7 cellular contexts compared by ENCODE assay signal in the genomic region with DNA sequence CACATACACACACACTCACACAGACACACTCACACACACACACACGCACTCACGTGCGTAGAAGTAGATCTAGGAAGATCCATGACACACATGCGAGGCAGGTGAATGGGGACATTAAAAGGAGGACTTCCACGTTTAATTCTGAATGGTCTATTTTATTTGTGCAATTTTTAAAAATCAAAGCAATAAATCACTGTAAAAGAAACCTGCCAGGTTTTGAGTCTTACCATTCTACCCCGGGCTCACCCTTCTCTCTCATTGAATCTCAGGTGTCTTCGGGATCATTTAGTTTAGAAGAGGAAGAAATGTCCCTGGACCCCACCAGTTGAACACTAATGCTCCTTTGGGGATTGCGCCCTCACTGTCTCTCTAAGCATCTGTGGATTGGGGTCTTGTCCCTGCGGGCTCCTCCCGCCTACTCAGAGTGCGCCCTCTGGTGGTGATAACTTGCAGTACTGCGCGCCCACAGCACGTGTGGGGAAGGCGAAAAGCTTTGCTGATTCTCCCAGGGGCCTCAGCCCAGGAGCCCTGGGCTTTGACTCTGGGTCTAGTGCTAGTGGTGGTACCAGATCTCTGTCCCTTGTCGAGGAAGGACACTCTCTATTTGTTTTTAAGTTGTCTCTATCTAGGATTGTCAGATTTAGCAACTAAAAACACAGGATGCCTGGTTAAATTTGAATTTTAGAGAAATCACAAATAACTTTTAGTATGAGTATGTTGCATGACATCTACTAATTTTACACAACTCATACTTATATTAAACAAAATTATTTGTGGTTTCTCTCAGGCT. TPM values are rescaled to one million over a fixed set of nuclear protein-coding genes. Genes with fewer than 3 reads are reported as not detected.
DNase-seq lines count a peak whose midpoint lies in the region; FAIRE-seq and TF ChIP-seq lines count a peak whose summit lies in the region.

No MANE protein-coding gene starts in this region.

- no peak for FAIRE-seq in GM12891 (lab: Jason Lieb, UNC)

- no peak overlapping the region for H3K4me3 ChIP-seq in MG63

- no peaks in the 10 kb centered on the region for H3K36me3 ChIP-seq in MG63

- peaks cover 19% of the 10 kb centered on the region for H3K9me3 ChIP-seq in MG63

- no peak for TF ChIP-seq POLR2A in GM12891 (IDR thresholded peaks at IDR 0.05; ENCODE audit: low read depth, low read length)

- no peaks in the 10 kb centered on the region for H3K27me3 ChIP-seq in MG63

- peak; percentile 35 for DNase-seq in GM12891 (ENCODE audit: insufficient read length, low spot score)
- DNase-seq in MG63: peak; percentile 35
- DNase-seq in activated T-cell treated with anti-CD3 and anti-CD28 coated beads for 24 hours (ENCODE audit: low read depth): peak; percentile 15
- DNase-seq in germinal center (ENCODE audit: low spot score): peak; percentile 50
- DNase-seq in stimulated activated CD4-positive, alpha-beta T cell treated with anti-CD3 and anti-CD28 coated beads, Interleukin-15, amount 100 ng/mL, for 24 hours: peak; percentile 57
- no peak for DNase-seq in HuH-7.5 (ENCODE audit: low spot score)
- DNase-seq in epidermal melanocyte (ENCODE audit: insufficient read length, low spot score): no peak

TF ChIP-seq in GM12891, 5 proteins besides CTCF, POLR2A, EP300 and RAD21:
- TF ChIP-seq PAX5 (IDR thresholded peaks at IDR 0.05; ENCODE audit: insufficient read depth, low read length, severe bottlenecking): no peak
- TF ChIP-seq SPI1 (IDR thresholded peaks at IDR 0.05; ENCODE audit: low read depth, low read length): no peak
- TF ChIP-seq TAF1 (IDR thresholded peaks at IDR 0.05; ENCODE audit: low read depth, low read length): no peak
- no peak for TF ChIP-seq POLR2AphosphoS5 (IDR thresholded peaks at IDR 0.05; ENCODE audit: low read depth, low read length)
- no peak for TF ChIP-seq POU2F2 (IDR thresholded peaks at IDR 0.05; ENCODE audit: low read depth, low read length)

RNA-seq across cellular contexts. Expression of a gene that starts 34.8 kb away (rescaled TPM):
- 17.8 TPM for polyA plus RNA-seq in GM12891 (2012; ENCODE audit: low read depth, missing spikeins)
- 158 and 173 TPM in 2 replicates for total RNA-seq in MG63 (2014; rRNA removed; shearing (Covaris generic); ENCODE audit: low replicate concordance)

Comparison
In these comparisons a context has a peak if more than half of its experiments do, and no peak if none do; other contexts are left out.
1. DNase-seq: peak in GM12891 (single experiment), MG63 (single experiment), activated T-cell treated with anti-CD3 and anti-CD28 coated beads for 24 hours (single experiment), germinal center (single experiment) and stimulated activated CD4-positive, alpha-beta T cell treated with anti-CD3 and anti-CD28 coated beads, Interleukin-15, amount 100 ng/mL, for 24 hours (single experiment); none in HuH-7.5 (single experiment) and epidermal melanocyte (single experiment).